28 cellular contexts compared by ENCODE assay signal in the genomic region with DNA sequence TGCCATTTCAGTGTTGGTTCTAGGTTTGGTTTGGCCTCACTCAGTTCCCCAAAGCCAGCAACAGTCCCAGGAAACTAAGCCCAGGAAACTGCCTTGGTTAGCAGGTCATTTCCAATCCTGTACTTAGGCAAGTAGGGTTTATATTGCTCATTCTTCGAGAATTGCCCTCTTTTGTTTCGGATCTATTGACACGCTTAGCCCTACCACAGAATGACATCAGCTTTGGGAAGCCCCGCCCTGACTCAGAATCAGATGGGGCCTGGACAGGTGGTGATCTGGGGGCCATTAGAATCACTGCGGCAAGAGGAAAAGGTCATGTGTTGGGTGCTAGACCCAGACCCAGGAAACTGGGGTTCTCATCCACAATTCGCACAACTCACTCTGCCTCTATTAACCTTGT.
"Had no signal": no experiment of that assay in that cellular context is flagged by ENCODE, and none has a peak within 500 bp of the region (broad histone marks: within the 10 kb centered on the region; RNA-seq: fewer than 3 reads in every experiment).

No MANE protein-coding gene starts in this region.

- H3K27me3 ChIP-seq: brain microvascular endothelial cell, right atrium auricular region, spleen, testis had no signal

- H3K36me3 Mint-ChIP-seq: activated naive CD8-positive, alpha-beta T cell; memory B cell; naive thymus-derived CD8-positive, alpha-beta T cell had no signal

- FAIRE-seq: endothelial cell of umbilical vein, kidney, urothelium cell line had no signal

- DNase-seq: activated CD4-positive, alpha-beta T cell treated with anti-CD3 and anti-CD28 coated beads for 4 hours; activated CD4-positive, alpha-beta T cell treated with anti-CD3 and anti-CD28 coated beads, Interleukin-2, amount 50 U/mL, for 4 hours; activated CD4-positive, CD25-positive, alpha-beta regulatory T cell; activated effector memory CD4-positive, alpha-beta T cell treated with Interleukin-2 at 50 U/mL for 16 hours; activated naive CD4-positive, alpha-beta T cell treated with Interleukin-2 at 50 U/mL for 16 hours; activated T-cell treated with anti-CD3 and anti-CD28 coated beads for 4 hours; activated T-cell treated with anti-CD3 and anti-CD28 coated beads, Interleukin-2, amount 50 U/mL, for 72 hours; aorta; brain microvascular endothelial cell; caudate nucleus; foreskin fibroblast; head of caudate nucleus; hypothalamus; immature natural killer cell; kidney; midbrain; naive thymus-derived CD8-positive, alpha-beta T cell; spleen; stimulated activated naive CD8-positive, alpha-beta T cell treated with anti-CD3 and anti-CD28 coated beads, Interleukin-15, Interleukin-2, amounts not matched to agents 100 U/mL and 50 U/mL, for 24 hours; testis; trophoblast cell had no signal

- H3K4me3 Mint-ChIP-seq: activated naive CD8-positive, alpha-beta T cell; activated T-cell treated with anti-CD3 and anti-CD28 coated beads, Interleukin-2, amount 50 U/mL, for 72 hours; immature natural killer cell; memory B cell; naive thymus-derived CD8-positive, alpha-beta T cell; neural crest cell; T-helper 2 cell treated with Interferon-gamma antibody and Interleukin-4, amounts not matched to agents 5 μg/mL and 100 μg/mL, for 36 hours had no signal

- H3K9me3 Mint-ChIP-seq: activated T-cell treated with anti-CD3 and anti-CD28 coated beads, Interleukin-2, amount 50 U/mL, for 72 hours; immature natural killer cell; memory B cell; naive thymus-derived CD8-positive, alpha-beta T cell; T-helper 2 cell treated with Interferon-gamma antibody and Interleukin-4, amounts not matched to agents 5 μg/mL and 100 μg/mL, for 36 hours had no signal

- H3K9me3 ChIP-seq: right atrium auricular region, spleen, testis had no signal

- H3K27ac Mint-ChIP-seq: activated naive CD8-positive, alpha-beta T cell; activated T-cell treated with anti-CD3 and anti-CD28 coated beads, Interleukin-2, amount 50 U/mL, for 72 hours; immature natural killer cell; memory B cell; naive thymus-derived CD8-positive, alpha-beta T cell; T-helper 2 cell treated with Interferon-gamma antibody and Interleukin-4, amounts not matched to agents 5 μg/mL and 100 μg/mL, for 36 hours had no signal

- H3K36me3 ChIP-seq: brain microvascular endothelial cell, right atrium auricular region, spleen had no signal

- H3K4me1 Mint-ChIP-seq: naive thymus-derived CD8-positive, alpha-beta T cell had no signal

- H3K27ac ChIP-seq: brain microvascular endothelial cell, right atrium auricular region, spleen, testis had no signal

- ATAC-seq: activated T-cell treated with anti-CD3 and anti-CD28 coated beads, Interleukin-2, amount 50 U/mL, for 72 hours; naive thymus-derived CD8-positive, alpha-beta T cell; stimulated activated naive CD8-positive, alpha-beta T cell treated with anti-CD3 and anti-CD28 coated beads, Interleukin-15, Interleukin-2, amounts not matched to agents 100 U/mL and 50 U/mL, for 24 hours had no signal

- H3K4me3 ChIP-seq: right atrium auricular region, spleen, testis had no signal

- H3K4me1 ChIP-seq: right atrium auricular region, testis had no signal
